ENCODE assay signal across 33 cellular contexts in the genomic region with DNA sequence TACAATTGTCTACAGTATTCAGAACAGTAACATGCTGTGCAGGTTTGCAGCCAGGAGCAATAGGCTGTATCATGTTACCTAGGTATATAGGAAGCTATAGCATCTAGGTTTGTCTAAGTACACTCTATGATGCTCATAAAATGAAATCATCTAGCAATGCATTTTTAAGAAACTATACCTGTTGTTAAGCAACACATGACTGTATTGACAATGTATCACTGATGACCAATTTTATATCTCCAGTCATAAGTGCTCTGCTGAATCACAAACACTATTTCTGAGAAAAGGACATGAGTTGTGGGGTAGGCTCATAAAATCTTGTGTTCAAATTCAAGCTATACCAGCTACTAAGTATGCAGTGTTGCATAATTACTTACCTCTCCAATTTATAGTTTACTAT.
"Had no signal": no experiment of that assay in that cellular context is flagged by ENCODE, and none has a peak within 500 bp of the region (broad histone marks: within the 10 kb centered on the region; RNA-seq: fewer than 3 reads in every experiment).

No MANE protein-coding gene starts in this region.

- H3K4me1 Mint-ChIP-seq: activated B cell treated with CpG ODN at 0.5 μM for 24 hours; activated naive CD4-positive, alpha-beta T cell treated with anti-CD3 and anti-CD28 coated beads, Interleukin-2, amount 10 ng/mL, durations not matched to agents 7 days and 5 days; activated naive CD8-positive, alpha-beta T cell treated with anti-CD3 and anti-CD28 coated beads, Interleukin-2, amount 10 ng/mL, durations not matched to agents 7 days and 5 days; T-cell had no signal

- H3K4me1 ChIP-seq: ascending aorta, esophagus muscularis mucosa, gastroesophageal sphincter, heart right ventricle had no signal

- DNase-seq: activated B cell treated with CpG ODN at 0.5 μM for 24 hours; activated CD4-positive, alpha-beta T cell treated with anti-CD3 and anti-CD28 coated beads for 48 hours; activated CD4-positive, alpha-beta T cell treated with anti-CD3 and anti-CD28 coated beads, Interleukin-2, amount 50 U/mL, for 1 hour; activated CD4-positive, alpha-beta T cell treated with anti-CD3 and anti-CD28 coated beads, Interleukin-2, amount 50 U/mL, for 48 hours; activated CD8-positive, alpha-beta memory T cell treated with anti-CD3 and anti-CD28 coated beads for 24 hours; activated CD8-positive, alpha-beta T cell treated with anti-CD3 and anti-CD28 coated beads for 36 hours; activated gamma-delta T cell; activated naive CD4-positive, alpha-beta T cell; activated naive CD4-positive, alpha-beta T cell treated with anti-CD3 and anti-CD28 coated beads, Interleukin-2, amount 10 ng/mL, durations not matched to agents 7 days and 5 days; activated naive CD8-positive, alpha-beta T cell treated with anti-CD3 and anti-CD28 coated beads, Interleukin-2, amount 10 ng/mL, durations not matched to agents 7 days and 5 days; activated T-cell treated with anti-CD3 and anti-CD28 coated beads, Interleukin-2, amount 50 U/mL, for 4 hours; caudate nucleus; cortex of kidney; dermis blood vessel endothelial cell; effector CD4-positive, alpha-beta T cell; effector memory CD8-positive, alpha-beta T cell; erythroblast; foreskin melanocyte; heart right ventricle; T-cell; T1000; WERI-Rb-1 had no signal

- H3K27me3 ChIP-seq: ascending aorta, esophagus muscularis mucosa, gastroesophageal sphincter, heart right ventricle, hepatocyte had no signal

- FAIRE-seq: colon, endometrium, endothelial cell of umbilical vein had no signal

- H3K36me3 ChIP-seq: ascending aorta, esophagus muscularis mucosa, gastroesophageal sphincter, heart right ventricle, WERI-Rb-1 had no signal

- H3K27me3 Mint-ChIP-seq: activated B cell treated with CpG ODN at 0.5 μM for 24 hours; activated CD8-positive, alpha-beta T cell treated with anti-CD3 and anti-CD28 coated beads for 36 hours; activated naive CD4-positive, alpha-beta T cell treated with anti-CD3 and anti-CD28 coated beads, Interleukin-2, amount 10 ng/mL, durations not matched to agents 7 days and 5 days; activated naive CD8-positive, alpha-beta T cell treated with anti-CD3 and anti-CD28 coated beads, Interleukin-2, amount 10 ng/mL, durations not matched to agents 7 days and 5 days; effector memory CD8-positive, alpha-beta T cell; T-cell had no signal

- H3K36me3 Mint-ChIP-seq: activated naive CD4-positive, alpha-beta T cell treated with anti-CD3 and anti-CD28 coated beads, Interleukin-2, amount 10 ng/mL, durations not matched to agents 7 days and 5 days; activated naive CD4-positive, alpha-beta T cell treated with anti-CD3 and anti-CD28 coated beads, Interleukin-2, amount 50 U/mL, for 72 hours; activated naive CD8-positive, alpha-beta T cell treated with anti-CD3 and anti-CD28 coated beads, Interleukin-2, amount 10 ng/mL, durations not matched to agents 7 days and 5 days; brain; T-cell had no signal

- ATAC-seq: activated CD4-positive, CD25-positive, alpha-beta regulatory T cell treated with anti-CD3 and anti-CD28 coated beads, Interleukin-2, amount 50 U/mL, for 24 hours; activated CD8-positive, alpha-beta T cell treated with anti-CD3 and anti-CD28 coated beads for 36 hours; activated naive CD4-positive, alpha-beta T cell treated with anti-CD3 and anti-CD28 coated beads, Interleukin-2, amount 50 U/mL, for 72 hours; activated T-cell treated with anti-CD3 and anti-CD28 coated beads, Interleukin-2, amount 50 U/mL, for 4 hours; effector memory CD8-positive, alpha-beta T cell; gastroesophageal sphincter; heart right ventricle; T-cell had no signal

- H3K27ac ChIP-seq: ascending aorta, esophagus muscularis mucosa, gastroesophageal sphincter, heart right ventricle, WERI-Rb-1 had no signal

- H3K27ac Mint-ChIP-seq: activated B cell treated with CpG ODN at 0.5 μM for 24 hours; activated CD8-positive, alpha-beta T cell treated with anti-CD3 and anti-CD28 coated beads for 36 hours; activated naive CD4-positive, alpha-beta T cell treated with anti-CD3 and anti-CD28 coated beads, Interleukin-2, amount 10 ng/mL, durations not matched to agents 7 days and 5 days; activated naive CD4-positive, alpha-beta T cell treated with anti-CD3 and anti-CD28 coated beads, Interleukin-2, amount 50 U/mL, for 72 hours; activated naive CD8-positive, alpha-beta T cell treated with anti-CD3 and anti-CD28 coated beads, Interleukin-2, amount 10 ng/mL, durations not matched to agents 7 days and 5 days; brain; effector memory CD8-positive, alpha-beta T cell; T-cell; T-helper 1 cell treated with Interleukin-12 subunit alpha and Interleukin-12 subunit beta and Interleukin-4 antibody, amounts not matched to agents 30 μg/mL and 1 μg/mL, for 36 hours had no signal

- H3K4me3 Mint-ChIP-seq: activated B cell treated with CpG ODN at 0.5 μM for 24 hours; activated CD8-positive, alpha-beta T cell treated with anti-CD3 and anti-CD28 coated beads for 36 hours; activated naive CD4-positive, alpha-beta T cell treated with anti-CD3 and anti-CD28 coated beads, Interleukin-2, amount 10 ng/mL, durations not matched to agents 7 days and 5 days; activated naive CD8-positive, alpha-beta T cell treated with anti-CD3 and anti-CD28 coated beads, Interleukin-2, amount 10 ng/mL, durations not matched to agents 7 days and 5 days; activated T-cell treated with anti-CD3 and anti-CD28 coated beads, Interleukin-2, amount 50 U/mL, for 4 hours; brain; effector memory CD8-positive, alpha-beta T cell; T-cell; T-helper 1 cell treated with Interleukin-12 subunit alpha and Interleukin-12 subunit beta and Interleukin-4 antibody, amounts not matched to agents 30 μg/mL and 1 μg/mL, for 36 hours had no signal

- H3K9me3 Mint-ChIP-seq: activated CD8-positive, alpha-beta T cell treated with anti-CD3 and anti-CD28 coated beads for 36 hours; activated naive CD4-positive, alpha-beta T cell treated with anti-CD3 and anti-CD28 coated beads, Interleukin-2, amount 10 ng/mL, durations not matched to agents 7 days and 5 days; T-helper 1 cell treated with Interleukin-12 subunit alpha and Interleukin-12 subunit beta and Interleukin-4 antibody, amounts not matched to agents 30 μg/mL and 1 μg/mL, for 36 hours had no signal

- H3K4me3 ChIP-seq: ascending aorta, esophagus muscularis mucosa, gastroesophageal sphincter, heart right ventricle, hepatocyte had no signal

- H3K9me3 ChIP-seq: ascending aorta, gastroesophageal sphincter had no signal
